In genomic region chr5:83925321-83925877, GRCh38 we compare ENCODE assay signal across 11 cellular contexts.
DNase-seq lines count a peak whose midpoint lies in the region; ATAC-seq and TF ChIP-seq lines count a peak whose summit lies in the region.
"Had no signal": no experiment of that assay in that cellular context is flagged by ENCODE, and none has a peak within 500 bp of the region (broad histone marks: within the 10 kb centered on the region; RNA-seq: fewer than 3 reads in every experiment).

No MANE protein-coding gene starts in this region.

- no peak overlapping the region for H2BK120ac ChIP-seq in mesenchymal stem cell (ENCODE audit: low read depth, low read length)

- H2BK5ac ChIP-seq in mesenchymal stem cell (ENCODE audit: low read depth, low read length, poor library complexity, severe bottlenecking): peak overlapping the region; percentile 4

- H3K36me3 ChIP-seq in mesenchymal stem cell (ENCODE audit: control insufficient read depth in 1 of 2, insufficient read depth in 2 of 2, low read depth in 1 of 2, low read length in 2 of 2): no peaks in the 10 kb centered on the region
- H3K36me3 ChIP-seq: WERI-Rb-1 had no signal

- H3K27me3 ChIP-seq in mesenchymal stem cell (ENCODE audit: control insufficient read depth in 1 of 2, insufficient read depth in 1 of 2, low read length in 2 of 2): peaks cover 0 to 3% of the 10 kb centered on the region in 2 experiments

- in situ Hi-C loops in astrocyte of the spinal cord (cut with HindIII; ENCODE audit: low sequenced_read_pairs): no loop called here

- no peak overlapping the region for H3K4me3 ChIP-seq in AG04449 (ENCODE audit: low read depth, low read length)
- H3K4me3 ChIP-seq in astrocyte of the spinal cord (ENCODE audit: low read depth, low read length): no peak overlapping the region
- no peak overlapping the region for H3K4me3 ChIP-seq in mesenchymal stem cell (ENCODE audit: insufficient read depth in 1 of 2, low read depth in 1 of 2, low read length in 2 of 2)

- H3K23ac ChIP-seq in mesenchymal stem cell (ENCODE audit: low read length in 2 of 2): no peak overlapping the region

- H3K4me1 Mint-ChIP-seq in activated CD8-positive, alpha-beta T cell treated with anti-CD3 and anti-CD28 coated beads for 36 hours (ENCODE audit: low read depth): no peaks in the 10 kb centered on the region
- H3K4me1 Mint-ChIP-seq: naive B cell had no signal

- H3K4me3 Mint-ChIP-seq in activated CD8-positive, alpha-beta T cell treated with anti-CD3 and anti-CD28 coated beads for 36 hours: no peak overlapping the region
- H3K4me3 Mint-ChIP-seq: naive B cell had no signal

- no peaks in the 10 kb centered on the region for H3K9me3 Mint-ChIP-seq in activated CD8-positive, alpha-beta T cell treated with anti-CD3 and anti-CD28 coated beads for 36 hours

- TF ChIP-seq CTCF in AG04449 (IDR thresholded peaks at IDR 0.05; ENCODE audit: insufficient read depth, low read length, missing control alignments) (no peak), astrocyte of the spinal cord (IDR thresholded peaks at IDR 0.05; ENCODE audit: low read depth, low read length) (no peak)
- TF ChIP-seq CTCF in activated CD8-positive, alpha-beta T cell treated with anti-CD3 and anti-CD28 coated beads for 36 hours (IDR thresholded peaks at IDR 0.05): no peak

- H2BK15ac ChIP-seq in mesenchymal stem cell (ENCODE audit: low read depth, poor library complexity, severe bottlenecking): no peak overlapping the region

- H3K27me3 Mint-ChIP-seq in activated CD8-positive, alpha-beta T cell treated with anti-CD3 and anti-CD28 coated beads for 36 hours: no peaks in the 10 kb centered on the region

- no peak for ATAC-seq in HG03135 (IDR thresholded peaks at IDR 0.05; ENCODE audit: unreplicated experiment)
- no peak for ATAC-seq in activated CD8-positive, alpha-beta T cell treated with anti-CD3 and anti-CD28 coated beads for 36 hours

- DNase-seq in AG04449 (ENCODE audit: low read depth, low spot score): peak; percentile 75
- peak; percentile 82 for DNase-seq in HS-27A (ENCODE audit: low read depth)
- DNase-seq in astrocyte of the spinal cord (ENCODE audit: low read depth, low spot score): peak; percentile 91
- peak; percentile 56 for DNase-seq in mesenchymal stem cell
- no peak for DNase-seq in activated CD8-positive, alpha-beta T cell treated with anti-CD3 and anti-CD28 coated beads for 36 hours
- DNase-seq in NOMO-1 treated with dmso at 0.1 percent for 144 hours (lab: John Stamatoyannopoulos, UW; ENCODE audit: unreplicated experiment): no peak
- DNase-seq in SIG-M5 treated with dmso at 0.1 percent for 504 hours (lab: John Stamatoyannopoulos, UW; ENCODE audit: unreplicated experiment): no peak
- DNase-seq: aorta, naive B cell, WERI-Rb-1 had no signal

- H3K14ac ChIP-seq in mesenchymal stem cell (ENCODE audit: low read length in 2 of 2): no peak overlapping the region

- WGBS in mesenchymal stem cell: 42% methylated on average over 4 of the region's 4 CpGs

- H3K27ac Mint-ChIP-seq in activated CD8-positive, alpha-beta T cell treated with anti-CD3 and anti-CD28 coated beads for 36 hours: no peak overlapping the region

- H2BK12ac ChIP-seq in mesenchymal stem cell (ENCODE audit: low read length in 2 of 2): no peak overlapping the region

- POLR2A ChIA-PET in AG04449 (lab: Yijun Ruan, JAX): interaction anchor here (0.9 to 3.4 kb wide), 8 partner anchors 26 to 460 kb away, joined by 3 to 31 read pairs (median 4); partner anchors contain the start of genes EDIL3 and HAPLN1
- POLR2A ChIA-PET in activated CD8-positive, alpha-beta T cell treated with anti-CD3 and anti-CD28 coated beads for 36 hours (lab: Charles Lee): no interaction called here

- H3K18ac ChIP-seq in mesenchymal stem cell (ENCODE audit: low read depth in 1 of 2, low read length in 2 of 2): peak overlapping the region in 1 of 2 experiments; percentile 85

- H3K4me2 ChIP-seq in mesenchymal stem cell (ENCODE audit: low read length, poor library complexity, severe bottlenecking): no peak overlapping the region

- peaks cover 2% of the 10 kb centered on the region for H3K79me1 ChIP-seq in mesenchymal stem cell (replicated peaks; ENCODE audit: low read length, poor library complexity, severe bottlenecking)

- intact Hi-C loops in activated CD8-positive, alpha-beta T cell treated with anti-CD3 and anti-CD28 coated beads for 36 hours (cut with micrococcal nuclease): no loop called here

- no peak overlapping the region for H4K91ac ChIP-seq in mesenchymal stem cell (ENCODE audit: low read length)

- CTCF ChIA-PET in AG04449 (lab: Yijun Ruan, JAX): interaction anchor here (1.1 to 6.9 kb wide), 10 partner anchors 9 to 460 kb away, joined by 3 to 97 read pairs (median 23); partner anchors contain the start of genes EDIL3 and HAPLN1
- CTCF ChIA-PET in activated CD8-positive, alpha-beta T cell treated with anti-CD3 and anti-CD28 coated beads for 36 hours (lab: Charles Lee): interaction anchor here (2.0 to 3.0 kb wide), 2 partner anchors 10 to 16 kb away, joined by 12 read pairs; no protein-coding TSS in a partner anchor

- no peak overlapping the region for H4K8ac ChIP-seq in mesenchymal stem cell (ENCODE audit: low read length)

- peaks cover 7% of the 10 kb centered on the region for H3K4me1 ChIP-seq in mesenchymal stem cell (ENCODE audit: control insufficient read depth, insufficient read depth, low read depth, low read length)

- H3K27ac ChIP-seq in mesenchymal stem cell (ENCODE audit: low read length, poor library complexity, severe bottlenecking): peak overlapping the region; percentile 84
- H3K27ac ChIP-seq: WERI-Rb-1 had no signal

- H2AK5ac ChIP-seq in mesenchymal stem cell (ENCODE audit: low read length, severe bottlenecking): peak overlapping the region; percentile 43

- no peaks in the 10 kb centered on the region for H3K9me3 ChIP-seq in mesenchymal stem cell (ENCODE audit: control insufficient read depth, low read length)

- H3K9ac ChIP-seq in mesenchymal stem cell (ENCODE audit: low read length): no peak overlapping the region

- H3K4ac ChIP-seq in mesenchymal stem cell (ENCODE audit: low read depth in 1 of 2, low read length in 2 of 2): no peak overlapping the region

- H3K36me3 Mint-ChIP-seq in activated CD8-positive, alpha-beta T cell treated with anti-CD3 and anti-CD28 coated beads for 36 hours (ENCODE audit: low read depth): no peaks in the 10 kb centered on the region
- H3K36me3 Mint-ChIP-seq: naive B cell had no signal

- H2AFZ ChIP-seq in mesenchymal stem cell (ENCODE audit: low read depth, low read length): no peak overlapping the region

Comparison
In these comparisons a context has a peak if more than half of its experiments do, and no peak if none do; other contexts are left out.
1. DNase-seq: peak in AG04449 (single experiment), HS-27A (single experiment), astrocyte of the spinal cord (single experiment) and mesenchymal stem cell (single experiment); none in activated CD8-positive, alpha-beta T cell treated with anti-CD3 and anti-CD28 coated beads for 36 hours (single experiment), NOMO-1 treated with dmso at 0.1 percent for 144 hours (single experiment) and SIG-M5 treated with dmso at 0.1 percent for 504 hours (single experiment).